ENCODE assay signal across 8 cellular contexts in the genomic region with DNA sequence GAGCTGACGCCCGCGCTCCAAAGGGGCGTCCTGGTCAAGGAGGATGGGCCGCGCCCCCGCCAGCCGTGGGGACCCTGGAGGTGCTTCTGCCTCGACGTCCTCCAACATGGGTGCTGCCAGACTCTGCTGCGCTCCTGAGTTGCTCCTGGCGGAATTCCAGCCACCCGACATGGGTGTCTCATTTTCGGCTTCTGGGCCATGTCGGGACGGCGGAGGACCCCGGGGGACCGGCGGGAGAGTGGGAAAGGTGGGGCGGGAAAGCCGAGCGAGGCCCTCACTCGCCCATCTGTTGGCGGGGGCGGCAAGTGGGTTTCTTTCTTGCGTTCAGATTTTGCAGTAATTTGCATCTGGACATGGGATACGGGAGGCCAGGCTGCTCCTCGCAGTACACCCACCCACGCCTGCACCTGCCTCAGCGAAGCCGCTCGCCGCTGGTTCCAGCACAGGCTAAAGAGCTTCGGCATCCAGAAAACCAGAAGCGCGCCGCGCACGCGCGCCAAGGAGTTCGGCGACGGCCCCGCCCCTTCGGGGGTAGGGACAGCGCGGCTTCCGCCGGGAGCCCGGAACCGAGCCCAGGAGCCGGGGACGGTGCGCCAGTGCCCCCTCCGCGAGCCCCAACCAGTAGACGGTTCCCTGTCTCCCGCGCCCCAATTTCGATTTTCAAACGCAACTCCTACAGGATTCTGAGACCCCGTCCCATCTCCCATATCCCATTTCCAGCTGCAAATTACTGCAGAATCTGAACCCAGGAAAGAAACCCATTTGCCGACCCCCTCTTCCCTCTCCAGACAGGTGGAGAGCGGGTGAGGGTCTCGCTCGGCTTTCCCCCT. TPM values are rescaled to one million over a fixed set of nuclear protein-coding genes. Genes with fewer than 3 reads are reported as not detected.
A peak's percentile ranks its signal among the peaks of the same experiment; 100 is the strongest.
DNase-seq lines count a peak whose midpoint lies in the region; TF ChIP-seq lines count a peak whose summit lies in the region.

A gene (plus strand): TSS at position 563 of the 830 bp plus-strand sequence. CDS start 320 bp downstream, outside the sequence.

- H3K4me2 ChIP-seq in DOHH2 (ENCODE audit: low read length) (peak within 1 kb of the TSS; percentile 82), Loucy (ENCODE audit: low read depth, low read length, poor library complexity, severe bottlenecking) (peak within 1 kb of the TSS; percentile 94), neural progenitor cell (peak within 1 kb of the TSS; percentile 90)

- H3K9ac ChIP-seq in Loucy (ENCODE audit: low read depth, low read length, poor library complexity, severe bottlenecking) (peak within 1 kb of the TSS; percentile 75), neural progenitor cell (no peak within 1 kb of the TSS), stomach smooth muscle (ENCODE audit: low read length in 2 of 2) (peak within 1 kb of the TSS; percentile 46 to 68)

- no peaks in the 10 kb centered on the region for H3K36me3 ChIP-seq in DOHH2 (ENCODE audit: control insufficient read depth, low read length)
- no peaks in the 10 kb centered on the region for H3K36me3 ChIP-seq in Loucy (ENCODE audit: insufficient read depth, low read length)
- no peaks in the 10 kb centered on the region for H3K36me3 ChIP-seq in neural progenitor cell
- H3K36me3 ChIP-seq in stomach smooth muscle (ENCODE audit: control insufficient read depth in 2 of 2, insufficient read depth in 2 of 2, low read length in 2 of 2): no peaks in the 10 kb centered on the region

- peaks cover 3% of the 10 kb centered on the region for H3K27me3 Mint-ChIP-seq in neural progenitor cell (ENCODE audit: insufficient read depth, low read depth)

- TF ChIP-seq CTCF in DOHH2 (IDR thresholded peaks at IDR 0.05; ENCODE audit: low read depth, low read length, poor library complexity, severe bottlenecking): no peak
- no peak for TF ChIP-seq CTCF in Loucy (conservative IDR thresholded peaks at IDR 0.05; ENCODE audit: low read length)
- no peak for TF ChIP-seq CTCF in foreskin fibroblast (IDR thresholded peaks at IDR 0.05; ENCODE audit: low read depth, low read length)
- TF ChIP-seq CTCF in neural progenitor cell (IDR thresholded peaks at IDR 0.05): no peak

- H3K79me2 ChIP-seq in DOHH2 (ENCODE audit: control insufficient read depth, low read length) (peaks cover 9% of the 10 kb centered on the region), Loucy (ENCODE audit: insufficient read depth, low read length) (peaks cover 26% of the 10 kb centered on the region), neural progenitor cell (ENCODE audit: low read depth) (peaks cover 8% of the 10 kb centered on the region)

- H3K4me1 ChIP-seq in DOHH2 (ENCODE audit: control insufficient read depth, low read length) (peaks cover 30% of the 10 kb centered on the region), Loucy (ENCODE audit: insufficient read depth, low read length, poor library complexity, severe bottlenecking) (peaks cover 34% of the 10 kb centered on the region), neural progenitor cell (peaks cover 3% of the 10 kb centered on the region), stomach smooth muscle (ENCODE audit: control insufficient read depth, insufficient read depth, low read length) (peaks cover 20% of the 10 kb centered on the region)

- H3K27ac ChIP-seq in DOHH2 (ENCODE audit: low read depth, low read length) (no peak within 1 kb of the TSS), neural progenitor cell (no peak within 1 kb of the TSS), stomach smooth muscle (ENCODE audit: low read length) (no peak within 1 kb of the TSS)

- no peaks in the 10 kb centered on the region for H4K20me1 ChIP-seq in DOHH2 (ENCODE audit: control insufficient read depth, insufficient read depth, low read depth, low read length)
- H4K20me1 ChIP-seq in Loucy (ENCODE audit: insufficient read depth, low read length, poor library complexity, severe bottlenecking): no peaks in the 10 kb centered on the region
- no peaks in the 10 kb centered on the region for H4K20me1 ChIP-seq in neural progenitor cell (ENCODE audit: low read depth)

- no peak within 1 kb of the TSS for H3K27ac Mint-ChIP-seq in neural progenitor cell

- TF ChIP-seq POLR2A in Raji (IDR thresholded peaks at IDR 0.05; ENCODE audit: insufficient read depth, low read depth, low read length): peak; percentile 92

- H3K9me3 ChIP-seq in DOHH2 (ENCODE audit: control insufficient read depth, insufficient read depth, low read length): no peaks in the 10 kb centered on the region
- no peaks in the 10 kb centered on the region for H3K9me3 ChIP-seq in Loucy (ENCODE audit: insufficient read depth, low read depth, low read length)
- no peaks in the 10 kb centered on the region for H3K9me3 ChIP-seq in neural progenitor cell (ENCODE audit: low read depth)
- H3K9me3 ChIP-seq in stomach smooth muscle (ENCODE audit: control insufficient read depth in 2 of 2, low read length in 2 of 2): no peaks in the 10 kb centered on the region

- DNase-seq in H4 (ENCODE audit: low spot score): peak; percentile 69
- peak; percentile 87 for DNase-seq in activated T-helper 9 cell treated with anti-CD3 and anti-CD28 coated beads, Interleukin-2, amount 50 U/mL, for 16 hours (ENCODE audit: low read depth)
- DNase-seq in foreskin fibroblast: peak; percentile 82 to 95
- DNase-seq in neural progenitor cell (ENCODE audit: low spot score): peak; percentile 96

- no peaks in the 10 kb centered on the region for H3K9me3 Mint-ChIP-seq in neural progenitor cell

- peak within 1 kb of the TSS; percentile 96 for H2AFZ ChIP-seq in Loucy (ENCODE audit: low read length)
- H2AFZ ChIP-seq in neural progenitor cell (replicated peaks): peak within 1 kb of the TSS; percentile 95

- 0 out of 2 replicates have a peak, but pooled peaks cover 3% of the 10 kb centered on the region for H3F3A ChIP-seq in DOHH2 (ENCODE audit: control insufficient read depth, insufficient read depth)
- H3F3A ChIP-seq in Loucy (ENCODE audit: low read depth): 0 out of 2 replicates have a peak, but pooled peaks cover 4% of the 10 kb centered on the region
- peaks cover 25% of the 10 kb centered on the region for H3F3A ChIP-seq in neural progenitor cell (ENCODE audit: low read depth)

- H3K4me3 ChIP-seq in DOHH2 (ENCODE audit: low read length) (peak within 1 kb of the TSS; percentile 82), Loucy (ENCODE audit: low read length, poor library complexity, severe bottlenecking) (peak within 1 kb of the TSS; percentile 94), foreskin fibroblast (ENCODE audit: low read depth in 1 of 2, low read length in 2 of 2) (peak within 1 kb of the TSS; percentile 73 to 74), neural progenitor cell (peak within 1 kb of the TSS; percentile 81), stomach smooth muscle (ENCODE audit: low read length in 2 of 2) (peak within 1 kb of the TSS; percentile 72 to 88)

- no peaks in the 10 kb centered on the region for H3K36me3 Mint-ChIP-seq in neural progenitor cell

- H3K27me3 ChIP-seq in DOHH2 (ENCODE audit: control insufficient read depth, low read length): peaks cover 15% of the 10 kb centered on the region
- H3K27me3 ChIP-seq in Loucy (ENCODE audit: insufficient read depth, low read length, poor library complexity, severe bottlenecking): no peaks in the 10 kb centered on the region
- peaks cover 9% of the 10 kb centered on the region for H3K27me3 ChIP-seq in neural progenitor cell
- H3K27me3 ChIP-seq in stomach smooth muscle (ENCODE audit: control insufficient read depth in 1 of 2, insufficient read depth in 2 of 2, low read length in 2 of 2): no peaks in the 10 kb centered on the region

- H3K9me2 ChIP-seq in DOHH2 (replicated peaks; ENCODE audit: control insufficient read depth, low read length) (no peaks in the 10 kb centered on the region), Loucy (replicated peaks; ENCODE audit: low read depth, low read length) (no peaks in the 10 kb centered on the region)

- H3K4me3 Mint-ChIP-seq in neural progenitor cell: peak within 1 kb of the TSS; percentile 90

- peaks cover 28% of the 10 kb centered on the region for H3K4me1 Mint-ChIP-seq in neural progenitor cell

RNA-seq across cellular contexts. Expression of the gene that starts here (rescaled TPM):
- total RNA-seq in H4 (2014; rRNA removed; shearing (Covaris generic)): 4.0 and 5.2 TPM in 2 replicates
- 1.9 and 4.3 TPM in 2 replicates for total RNA-seq in neural progenitor cell (ENCODE audit: low replicate concordance)
